19 cellular contexts compared by ENCODE assay signal in genomic region chr1:95223110-95223509, GRCh38. TPM values are rescaled to one million over a fixed set of nuclear protein-coding genes. Genes with fewer than 3 reads are reported as not detected.
A peak's percentile ranks its signal among the peaks of the same experiment; 100 is the strongest.
DNase-seq lines count a peak whose midpoint lies in the region; ATAC-seq, FAIRE-seq and TF ChIP-seq lines count a peak whose summit lies in the region.
"Had no signal": no experiment of that assay in that cellular context is flagged by ENCODE, and none has a peak within 500 bp of the region (broad histone marks: within the 10 kb centered on the region; RNA-seq: fewer than 3 reads in every experiment).

No MANE protein-coding gene starts in this region.

- H3K9ac ChIP-seq in IMR-90 (ENCODE audit: low read depth, low read length) (no peak overlapping the region), endothelial cell of umbilical vein (replicated peaks; ENCODE audit: extremely low read depth, insufficient read depth, low read length) (no peak overlapping the region)

- no peak for TF ChIP-seq EP300 in A549 (IDR thresholded peaks at IDR 0.05)

- peak overlapping the region; percentile 33; the same call in 1 of the 3 replicates for H3K4me2 ChIP-seq in A549
- no peak overlapping the region for H3K4me2 ChIP-seq in IMR-90 (ENCODE audit: low read depth, low read length)
- no peak overlapping the region for H3K4me2 ChIP-seq in endothelial cell of umbilical vein (ENCODE audit: insufficient read depth, low read length)
- H3K4me2 ChIP-seq: GM23338 had no signal

- no peak overlapping the region for H3K23ac ChIP-seq in IMR-90 (ENCODE audit: low read depth, low read length)

- H3K18ac ChIP-seq in IMR-90 (ENCODE audit: low read depth, low read length): no peak overlapping the region

- FAIRE-seq in A549 (lab: Jason Lieb, UNC) (no peak), endothelial cell of umbilical vein (lab: Jason Lieb, UNC) (peak; percentile 54)
- FAIRE-seq: D721Med had no signal

- dilution Hi-C loops in IMR-90 (cut with HindIII; ENCODE audit: low sequenced_read_pairs, unreplicated experiment): no loop called here
- dilution Hi-C loops in endothelial cell of umbilical vein (cut with MboI; ENCODE audit: extremely low pct_ligation_motif_present, low sequenced_read_pairs): no loop called here

- no peak overlapping the region for H2AK5ac ChIP-seq in IMR-90 (ENCODE audit: low read depth, low read length)

- H3K36me3 ChIP-seq in IMR-90 (ENCODE audit: control insufficient read depth, insufficient read depth, low read length) (no peaks in the 10 kb centered on the region), endothelial cell of umbilical vein (ENCODE audit: control insufficient read depth in 2 of 2, extremely low read depth in 1 of 2, insufficient read depth in 2 of 2, low read length in 2 of 2) (no peaks in the 10 kb centered on the region), SJCRH30 (0 out of 2 replicates have a peak, but pooled peaks cover 2% of the 10 kb centered on the region)

- no peak overlapping the region for H3K14ac ChIP-seq in IMR-90 (replicated peaks; ENCODE audit: low read depth, low read length)

- TF ChIP-seq CTCF in A549 (IDR thresholded peaks at IDR 0.05) (no peak), IMR-90 (conservative IDR thresholded peaks at IDR 0.05; ENCODE audit: low read depth, low read length) (no peak), endothelial cell of umbilical vein (IDR thresholded peaks at IDR 0.05; ENCODE audit: extremely low read depth in 1 of 2, insufficient read depth in 1 of 2, low read depth in 1 of 2, low read length in 2 of 2) (no peak)

- H3K4me1 ChIP-seq in A549: peaks cover 12% of the 10 kb centered on the region; the same call in 2 of the 3 replicates
- no peaks in the 10 kb centered on the region for H3K4me1 ChIP-seq in IMR-90 (ENCODE audit: control insufficient read depth, insufficient read depth, low read length)
- no peaks in the 10 kb centered on the region for H3K4me1 ChIP-seq in endothelial cell of umbilical vein (ENCODE audit: control insufficient read depth, extremely low read depth, insufficient read depth, low read length)
- peaks cover 13% of the 10 kb centered on the region for H3K4me1 ChIP-seq in SJCRH30

- H2BK20ac ChIP-seq in IMR-90 (ENCODE audit: low read depth, low read length): no peak overlapping the region

- H3K27ac Mint-ChIP-seq in stimulated activated effector memory CD8-positive, alpha-beta T cell treated with anti-CD3 and anti-CD28 coated beads, Interleukin-12 subunit alpha, Interleukin-12 subunit beta, amount 100 ng/mL, for 72 hours: no peak overlapping the region
- H3K27ac Mint-ChIP-seq: activated CD8-positive, alpha-beta T cell treated with anti-CD3 and anti-CD28 coated beads, Interleukin-2, amount 10 ng/mL, durations not matched to agents 7 days and 5 days; GM23338; IgD-negative memory B cell; naive B cell; type B pancreatic cell had no signal

- H3K27me3 ChIP-seq in IMR-90 (ENCODE audit: control insufficient read depth, insufficient read depth, low read length) (no peaks in the 10 kb centered on the region), endothelial cell of umbilical vein (ENCODE audit: control insufficient read depth in 2 of 2, insufficient read depth in 2 of 2, low read length in 2 of 2) (peaks cover 2 to 7% of the 10 kb centered on the region in 2 experiments), SJCRH30 (no peaks in the 10 kb centered on the region)

- H4K5ac ChIP-seq in IMR-90 (ENCODE audit: low read depth, low read length): no peak overlapping the region

- H3K27ac ChIP-seq in A549: peak overlapping the region in 1 of 2 experiments; percentile 33; a peak in 1 of 6 replicates
- H3K27ac ChIP-seq in IMR-90 (ENCODE audit: insufficient read depth, low read length): no peak overlapping the region
- H3K27ac ChIP-seq in endothelial cell of umbilical vein (ENCODE audit: insufficient read depth, low read depth, low read length): no peak overlapping the region
- H3K27ac ChIP-seq in SJCRH30: no peak overlapping the region
- H3K27ac ChIP-seq: psoas muscle had no signal

- no peaks in the 10 kb centered on the region for H3K9me3 Mint-ChIP-seq in stimulated activated effector memory CD8-positive, alpha-beta T cell treated with anti-CD3 and anti-CD28 coated beads, Interleukin-12 subunit alpha, Interleukin-12 subunit beta, amount 100 ng/mL, for 72 hours
- H3K9me3 Mint-ChIP-seq: IgD-negative memory B cell had no signal

- H3K9me3 ChIP-seq in A549 (no peaks in the 10 kb centered on the region), IMR-90 (ENCODE audit: control insufficient read depth, insufficient read depth, low read length) (no peaks in the 10 kb centered on the region), endothelial cell of umbilical vein (replicated peaks; ENCODE audit: control insufficient read depth, insufficient read depth, low read length) (no peaks in the 10 kb centered on the region), SJCRH30 (replicated peaks) (no peaks in the 10 kb centered on the region; the same call in 1 of the 2 replicates)
- H3K9me3 ChIP-seq: psoas muscle had no signal

- H3K4me1 Mint-ChIP-seq in stimulated activated effector memory CD8-positive, alpha-beta T cell treated with anti-CD3 and anti-CD28 coated beads, Interleukin-12 subunit alpha, Interleukin-12 subunit beta, amount 100 ng/mL, for 72 hours: no peaks in the 10 kb centered on the region
- H3K4me1 Mint-ChIP-seq: naive B cell had no signal

- H3K9me1 ChIP-seq in IMR-90 (ENCODE audit: insufficient read depth, low read length) (peaks cover 4% of the 10 kb centered on the region; the same call in 1 of the 2 replicates), endothelial cell of umbilical vein (replicated peaks; ENCODE audit: control insufficient read depth, extremely low read depth, insufficient read depth, low read length) (no peaks in the 10 kb centered on the region)

- BruUV-seq in IMR-90 (replicated peaks; lab: Mats Ljungman, UMichigan): no TSS peak
- no TSS peak for BruUV-seq in endothelial cell of umbilical vein (replicated peaks; lab: Mats Ljungman, UMichigan)

- no peak for DNase-seq in A549 (ENCODE audit: low read depth in 1 of 2, low spot score in 1 of 2)
- peak; percentile 70 for DNase-seq in IMR-90
- no peak for DNase-seq in endothelial cell of umbilical vein (ENCODE audit: low read depth, low spot score)
- peak; percentile 66 for DNase-seq in iris pigment epithelial cell (ENCODE audit: low read depth)
- no peak for DNase-seq in stimulated activated effector memory CD8-positive, alpha-beta T cell treated with anti-CD3 and anti-CD28 coated beads, Interleukin-12 subunit alpha, Interleukin-12 subunit beta, amount 100 ng/mL, for 72 hours (ENCODE audit: low spot score in 2 of 2)
- DNase-seq in SJCRH30: no peak
- no peak for DNase-seq in NCI-H82 (lab: John Stamatoyannopoulos, UW)
- DNase-seq: activated CD8-positive, alpha-beta T cell treated with anti-CD3 and anti-CD28 coated beads, Interleukin-2, amount 10 ng/mL, durations not matched to agents 7 days and 5 days; effector CD8-positive, alpha-beta T cell; kidney glomerular epithelial cell; naive B cell; NCI-H1105 treated with DMSO at 0.1 percent for 48 hours; psoas muscle; stimulated activated CD4-positive, alpha-beta T cell treated with anti-CD3 and anti-CD28 coated beads, Interleukin-1b, Interleukin-23, amount 100 ng/mL, for 48 hours had no signal

- POLR2A ChIA-PET in A549 (lab: Yijun Ruan, JAX) (interaction anchor here (2.8 kb wide), 1 partner anchor 11 kb away, joined by 13 read pairs; the partner anchor contains the start of gene RWDD3), IMR-90 (lab: Charles Lee; ENCODE audit: unreplicated experiment) (no interaction called here), endothelial cell of umbilical vein (lab: Charles Lee) (no interaction called here)

- no peaks in the 10 kb centered on the region for H3K36me3 Mint-ChIP-seq in stimulated activated effector memory CD8-positive, alpha-beta T cell treated with anti-CD3 and anti-CD28 coated beads, Interleukin-12 subunit alpha, Interleukin-12 subunit beta, amount 100 ng/mL, for 72 hours
- H3K36me3 Mint-ChIP-seq: IgD-negative memory B cell, naive B cell, type B pancreatic cell had no signal

- H3K56ac ChIP-seq in IMR-90 (ENCODE audit: extremely low read depth, insufficient read depth, low read length): no peak overlapping the region

- H3K4me3 Mint-ChIP-seq in stimulated activated effector memory CD8-positive, alpha-beta T cell treated with anti-CD3 and anti-CD28 coated beads, Interleukin-12 subunit alpha, Interleukin-12 subunit beta, amount 100 ng/mL, for 72 hours: no peak overlapping the region
- H3K4me3 Mint-ChIP-seq: activated CD8-positive, alpha-beta T cell treated with anti-CD3 and anti-CD28 coated beads, Interleukin-2, amount 10 ng/mL, durations not matched to agents 7 days and 5 days; GM23338; IgD-negative memory B cell; naive B cell; type B pancreatic cell had no signal

- intact Hi-C loops in IMR-90 (cut with micrococcal nuclease) (no loop called here), endothelial cell of umbilical vein (cut with micrococcal nuclease) (no loop called here)

- H2AFZ ChIP-seq in IMR-90 (replicated peaks; ENCODE audit: low read length, poor library complexity) (no peak overlapping the region), endothelial cell of umbilical vein (ENCODE audit: low read depth, low read length) (no peak overlapping the region)
- H2AFZ ChIP-seq: GM23338 had no signal

- H4K91ac ChIP-seq in IMR-90 (ENCODE audit: insufficient read depth, low read depth, low read length): no peak overlapping the region

- no peak overlapping the region for H4K8ac ChIP-seq in IMR-90 (ENCODE audit: low read depth in 2 of 2, low read length in 2 of 2)

- TF ChIP-seq RAD21 in A549 (conservative IDR thresholded peaks at IDR 0.05 in 1 of 2, IDR thresholded peaks at IDR 0.05 in 1 of 2) (no peak), IMR-90 (IDR thresholded peaks at IDR 0.05; ENCODE audit: low read length) (no peak)

- H3K4me3 ChIP-seq in A549 (no peak overlapping the region), IMR-90 (ENCODE audit: insufficient read depth, low read depth, low read length) (no peak overlapping the region), endothelial cell of umbilical vein (replicated peaks in 1 of 3; ENCODE audit: insufficient read depth in 1 of 3, low read depth in 1 of 3, low read length in 3 of 3) (no peak overlapping the region), SJCRH30 (no peak overlapping the region)
- H3K4me3 ChIP-seq: GM23338, psoas muscle had no signal

- in situ Hi-C loops in IMR-90 (cut with MboI; ENCODE audit: low sequenced_read_pairs): no loop called here

- TF ChIP-seq POLR2A in A549 (IDR thresholded peaks at IDR 0.05; ENCODE audit: low read length) (no peak), IMR-90 (IDR thresholded peaks at IDR 0.05; ENCODE audit: low read depth, low read length) (no peak), endothelial cell of umbilical vein (IDR thresholded peaks at IDR 0.05; ENCODE audit: low read depth, low read length) (no peak)

- CTCF ChIA-PET in A549 (lab: Yijun Ruan, JAX): interaction anchor here (0.7 to 1.7 kb wide), 3 partner anchors 10 to 108 kb away, joined by 3 to 14 read pairs (median 3); partner anchors contain the start of gene RWDD3
- CTCF ChIA-PET in IMR-90 (lab: Yijun Ruan, JAX): interaction anchor here (0.9 to 1.8 kb wide), 2 partner anchors 11 to 107 kb away, joined by 5 to 7 read pairs; partner anchors contain the start of gene RWDD3
- CTCF ChIA-PET in endothelial cell of umbilical vein (lab: Charles Lee): interaction anchor here (0.8 to 1.8 kb wide), 2 partner anchors 8 to 10 kb away, joined by 3 to 19 read pairs; partner anchors contain the start of gene RWDD3

- H2AK9ac ChIP-seq in IMR-90 (replicated peaks; ENCODE audit: low read depth, low read length, poor library complexity): no peak overlapping the region

- no peaks in the 10 kb centered on the region for H4K20me1 ChIP-seq in IMR-90 (ENCODE audit: insufficient read depth, low read length)
- H4K20me1 ChIP-seq in endothelial cell of umbilical vein (replicated peaks; ENCODE audit: control insufficient read depth, extremely low read depth, insufficient read depth, low read length): no peaks in the 10 kb centered on the region

- no peaks in the 10 kb centered on the region for H3K79me2 ChIP-seq in endothelial cell of umbilical vein (ENCODE audit: control insufficient read depth, insufficient read depth, low read length)

- H2BK120ac ChIP-seq in IMR-90 (ENCODE audit: low read depth, low read length): no peak overlapping the region

- H2BK5ac ChIP-seq in IMR-90 (ENCODE audit: low read depth, low read length, poor library complexity, severe bottlenecking): no peak overlapping the region

- H2BK15ac ChIP-seq in IMR-90 (ENCODE audit: low read depth, low read length): no peak overlapping the region

- peak in 1 of 2 experiments; percentile 47; a peak in 1 of 6 replicates for ATAC-seq in A549
- ATAC-seq in IMR-90 (ENCODE audit: low read depth): peak; percentile 98
- ATAC-seq in stimulated activated effector memory CD8-positive, alpha-beta T cell treated with anti-CD3 and anti-CD28 coated beads, Interleukin-12 subunit alpha, Interleukin-12 subunit beta, amount 100 ng/mL, for 72 hours: no peak
- ATAC-seq in GM18907 (IDR thresholded peaks at IDR 0.05; ENCODE audit: unreplicated experiment): no peak
- ATAC-seq: activated CD8-positive, alpha-beta T cell treated with anti-CD3 and anti-CD28 coated beads, Interleukin-2, amount 10 ng/mL, durations not matched to agents 7 days and 5 days; GM23338; psoas muscle had no signal

- H3K4ac ChIP-seq in IMR-90 (ENCODE audit: low read depth, low read length): no peak overlapping the region

- H3K79me1 ChIP-seq in IMR-90 (ENCODE audit: low read depth in 1 of 2, low read length in 2 of 2): no peaks in the 10 kb centered on the region

RNA-seq across cellular contexts. Expression of gene RWDD3, which starts 10.9 kb away (rescaled TPM):
- polyA plus RNA-seq in A549 (2011; rRNA removed): 15.7 and 22.1 TPM in 2 replicates
- 7.9 and 8.2 TPM in 2 replicates for polyA plus RNA-seq in A549 (2012; cell fraction: cytosol; rRNA removed)
- 4.9 and 7.5 TPM in 2 replicates for polyA plus RNA-seq in A549 (2012; cell fraction: nucleus; rRNA removed)
- 17.1 to 20.3 TPM (median 17.6 TPM) in 3 replicates for polyA plus RNA-seq in A549 (2017; fragmentation: RNase III; extraction: RNeasy Plus Mini Kit Qiagen cat#74134 plus additional on column Dnase treatment)
- polyA minus RNA-seq in A549 (2011; rRNA and poly(A)+ RNA removed): 2.5 and 3.8 TPM in 2 replicates
- 10.4 and 10.6 TPM in 2 replicates for total RNA-seq in IMR-90 (2012; rRNA removed)
- 9.9 and 13.6 TPM in 2 replicates for polyA plus RNA-seq in IMR-90 (2012; rRNA removed)
- 5.0 and 5.8 TPM in 2 replicates for polyA plus RNA-seq in IMR-90 (2012; cell fraction: cytosol; rRNA removed)
- polyA plus RNA-seq in IMR-90 (2012; cell fraction: nucleus; rRNA removed; ENCODE audit: low replicate concordance): 4.9 and 22.0 TPM in 2 replicates
- 12.1 and 14.4 TPM in 2 replicates for total RNA-seq in endothelial cell of umbilical vein
- polyA plus RNA-seq in endothelial cell of umbilical vein: 6.7 and 9.3 TPM in 2 replicates
- 11.3 and 11.5 TPM in 2 replicates for polyA plus RNA-seq in endothelial cell of umbilical vein (2011; cell fraction: cytosol; rRNA removed)
- polyA plus RNA-seq in endothelial cell of umbilical vein (2011; cell fraction: nucleus; rRNA removed): 19.5 and 21.0 TPM in 2 replicates
- 12.3 and 20.7 TPM in 2 replicates for polyA plus RNA-seq in endothelial cell of umbilical vein (2012)
- polyA minus RNA-seq in endothelial cell of umbilical vein: 7.3 and 8.8 TPM in 2 replicates
- 2.3 TPM for polyA minus RNA-seq in endothelial cell of umbilical vein (2011; cell fraction: cytosol; rRNA and poly(A)+ RNA removed)
- 6.4 and 7.7 TPM in 2 replicates for polyA minus RNA-seq in endothelial cell of umbilical vein (2011; cell fraction: nucleus; rRNA and poly(A)+ RNA removed)
- 25.8 and 29.1 TPM in 2 replicates for total RNA-seq in SJCRH30 (2014; rRNA removed; shearing (Covaris generic))

Comparison
In these comparisons a context has a peak if more than half of its experiments do, and no peak if none do; other contexts are left out.
1. DNase-seq: peak in IMR-90 (single experiment) and iris pigment epithelial cell (single experiment); none in A549 (0 of 2), endothelial cell of umbilical vein (single experiment), stimulated activated effector memory CD8-positive, alpha-beta T cell treated with anti-CD3 and anti-CD28 coated beads, Interleukin-12 subunit alpha, Interleukin-12 subunit beta, amount 100 ng/mL, for 72 hours (0 of 2), SJCRH30 (0 of 2) and NCI-H82 (single experiment).